ENCODE assay signal across 11 cellular contexts in genomic region chr4:40227284-40227683, GRCh38. TPM values are rescaled to one million over a fixed set of nuclear protein-coding genes. Genes with fewer than 3 reads are reported as not detected.
DNase-seq lines count a peak whose midpoint lies in the region; ATAC-seq and TF ChIP-seq lines count a peak whose summit lies in the region.
"Had no signal": no experiment of that assay in that cellular context is flagged by ENCODE, and none has a peak within 500 bp of the region (broad histone marks: within the 10 kb centered on the region; RNA-seq: fewer than 3 reads in every experiment).

No MANE protein-coding gene starts in this region.

- no peaks in the 10 kb centered on the region for H3K27me3 ChIP-seq in CD8-positive, alpha-beta T cell (ENCODE audit: insufficient read depth, low read length)
- H3K27me3 ChIP-seq in mesenchymal stem cell (ENCODE audit: control insufficient read depth in 1 of 2, insufficient read depth in 1 of 2, low read length in 2 of 2) (no peaks in the 10 kb centered on the region), tibial nerve (no peaks in the 10 kb centered on the region)
- H3K27me3 ChIP-seq: neutrophil had no signal

- no peak overlapping the region for H3K14ac ChIP-seq in mesenchymal stem cell (ENCODE audit: low read length in 2 of 2)

- no peak overlapping the region for H3K4ac ChIP-seq in mesenchymal stem cell (ENCODE audit: low read depth in 1 of 2, low read length in 2 of 2)

- H2AK5ac ChIP-seq in mesenchymal stem cell (ENCODE audit: low read length, severe bottlenecking): no peak overlapping the region

- no peak overlapping the region for H2BK5ac ChIP-seq in mesenchymal stem cell (ENCODE audit: low read depth, low read length, poor library complexity, severe bottlenecking)

- no peak overlapping the region for H3K27ac ChIP-seq in CD8-positive, alpha-beta T cell (ENCODE audit: low read depth, low read length)
- no peak overlapping the region for H3K27ac ChIP-seq in mesenchymal stem cell (ENCODE audit: low read length, poor library complexity, severe bottlenecking)
- no peak overlapping the region for H3K27ac ChIP-seq in tibial nerve
- H3K27ac ChIP-seq: neutrophil, RWPE1 had no signal

- H3K9ac ChIP-seq in mesenchymal stem cell (ENCODE audit: low read length): no peak overlapping the region

- no peak overlapping the region for H2AFZ ChIP-seq in mesenchymal stem cell (ENCODE audit: low read depth, low read length)

- H3K4me1 Mint-ChIP-seq in CD8-positive, alpha-beta T cell (ENCODE audit: low read depth): peaks cover 91% of the 10 kb centered on the region
- H3K4me1 Mint-ChIP-seq in activated naive CD4-positive, alpha-beta T cell treated with anti-CD3 and anti-CD28 coated beads, Interleukin-2, amount 10 ng/mL, durations not matched to agents 7 days and 5 days: peaks cover 92% of the 10 kb centered on the region

- no peak overlapping the region for H4K91ac ChIP-seq in mesenchymal stem cell (ENCODE audit: low read length)

- TF ChIP-seq POLR2A in tibial nerve (IDR thresholded peaks at IDR 0.05): no peak

- H3K27ac Mint-ChIP-seq in CD8-positive, alpha-beta T cell: peak overlapping the region; percentile 94
- H3K27ac Mint-ChIP-seq in activated naive CD4-positive, alpha-beta T cell treated with anti-CD3 and anti-CD28 coated beads, Interleukin-2, amount 10 ng/mL, durations not matched to agents 7 days and 5 days: peak overlapping the region; percentile 86

- intact Hi-C loops in CD8-positive, alpha-beta T cell (cut with DNase I, micrococcal nuclease): no loop called here

- H3K9me3 ChIP-seq in CD8-positive, alpha-beta T cell (ENCODE audit: low read length): no peaks in the 10 kb centered on the region
- H3K9me3 ChIP-seq in mesenchymal stem cell (ENCODE audit: control insufficient read depth, low read length) (peaks cover 7% of the 10 kb centered on the region), tibial nerve (peaks cover 0 to 2% (median 0%) of the 10 kb centered on the region in 4 donors)
- H3K9me3 ChIP-seq: neutrophil had no signal

- ATAC-seq in CD8-positive, alpha-beta T cell: no peak
- ATAC-seq in GM19463 (IDR thresholded peaks at IDR 0.05; ENCODE audit: unreplicated experiment): peak; percentile 57
- peak; percentile 39 for ATAC-seq in HG03457 (IDR thresholded peaks at IDR 0.05; ENCODE audit: unreplicated experiment)

- no peak overlapping the region for H3K4me2 ChIP-seq in mesenchymal stem cell (ENCODE audit: low read length, poor library complexity, severe bottlenecking)

- no peak overlapping the region for H3K23ac ChIP-seq in mesenchymal stem cell (ENCODE audit: low read length in 2 of 2)

- H3K18ac ChIP-seq in mesenchymal stem cell (ENCODE audit: low read depth in 1 of 2, low read length in 2 of 2): no peak overlapping the region

- CTCF ChIA-PET in CD8-positive, alpha-beta T cell (lab: Charles Lee): interaction anchor here (0.8 to 9.4 kb wide), 10 partner anchors 8 to 98 kb away, joined by 4 to 118 read pairs (median 5); no protein-coding TSS in a partner anchor
- CTCF ChIA-PET in activated naive CD4-positive, alpha-beta T cell treated with anti-CD3 and anti-CD28 coated beads, Interleukin-2, amount 10 ng/mL, durations not matched to agents 7 days and 5 days (lab: Charles Lee): interaction anchor here (1.1 to 2.5 kb wide), 7 partner anchors 10 to 90 kb away, joined by 3 to 10 read pairs (median 3); no protein-coding TSS in a partner anchor

- H2BK15ac ChIP-seq in mesenchymal stem cell (ENCODE audit: low read depth, poor library complexity, severe bottlenecking): no peak overlapping the region

- peaks cover 7% of the 10 kb centered on the region for H3K36me3 ChIP-seq in CD8-positive, alpha-beta T cell (ENCODE audit: insufficient read depth, low read length)
- H3K36me3 ChIP-seq in mesenchymal stem cell (ENCODE audit: control insufficient read depth in 1 of 2, insufficient read depth in 2 of 2, low read depth in 1 of 2, low read length in 2 of 2): no peaks in the 10 kb centered on the region
- no peaks in the 10 kb centered on the region for H3K36me3 ChIP-seq in tibial nerve

- TF ChIP-seq CTCF in CD8-positive, alpha-beta T cell (IDR thresholded peaks at IDR 0.05): no peak
- no peak for TF ChIP-seq CTCF in tibial nerve (IDR thresholded peaks at IDR 0.05)

- no peak for TF ChIP-seq EP300 in tibial nerve (IDR thresholded peaks at IDR 0.05)

- peak overlapping the region; percentile 76 for H3K4me3 Mint-ChIP-seq in CD8-positive, alpha-beta T cell
- peak overlapping the region; percentile 47 for H3K4me3 Mint-ChIP-seq in activated naive CD4-positive, alpha-beta T cell treated with anti-CD3 and anti-CD28 coated beads, Interleukin-2, amount 10 ng/mL, durations not matched to agents 7 days and 5 days

- no peaks in the 10 kb centered on the region for H3K27me3 Mint-ChIP-seq in CD8-positive, alpha-beta T cell (ENCODE audit: low read depth)
- no peaks in the 10 kb centered on the region for H3K27me3 Mint-ChIP-seq in activated naive CD4-positive, alpha-beta T cell treated with anti-CD3 and anti-CD28 coated beads, Interleukin-2, amount 10 ng/mL, durations not matched to agents 7 days and 5 days

- H2BK12ac ChIP-seq in mesenchymal stem cell (ENCODE audit: low read length in 2 of 2): no peak overlapping the region

- H4K8ac ChIP-seq in mesenchymal stem cell (ENCODE audit: low read length): no peak overlapping the region

- H3K36me3 Mint-ChIP-seq in CD8-positive, alpha-beta T cell: peaks cover 80% of the 10 kb centered on the region
- peaks cover 72% of the 10 kb centered on the region for H3K36me3 Mint-ChIP-seq in activated naive CD4-positive, alpha-beta T cell treated with anti-CD3 and anti-CD28 coated beads, Interleukin-2, amount 10 ng/mL, durations not matched to agents 7 days and 5 days

- no peaks in the 10 kb centered on the region for H3K79me1 ChIP-seq in mesenchymal stem cell (replicated peaks; ENCODE audit: low read length, poor library complexity, severe bottlenecking)

- WGBS in mesenchymal stem cell: 40% methylated on average over 2 of the region's 2 CpGs
- 30 to 35% methylated on average over 2 of the region's 2 CpGs for WGBS in tibial nerve, 2 donors

- POLR2A ChIA-PET in CD8-positive, alpha-beta T cell (lab: Charles Lee): interaction anchor here (0.8 to 17.1 kb wide), 10 partner anchors 9 to 171 kb away, joined by 3 to 210 read pairs (median 5); partner anchors contain the start of genes N4BP2 and RHOH

- peaks cover 2% of the 10 kb centered on the region for H3K9me3 Mint-ChIP-seq in CD8-positive, alpha-beta T cell
- no peaks in the 10 kb centered on the region for H3K9me3 Mint-ChIP-seq in activated naive CD4-positive, alpha-beta T cell treated with anti-CD3 and anti-CD28 coated beads, Interleukin-2, amount 10 ng/mL, durations not matched to agents 7 days and 5 days

- no peak overlapping the region for H3K4me3 ChIP-seq in CD8-positive, alpha-beta T cell (ENCODE audit: low read depth, low read length)
- no peak overlapping the region for H3K4me3 ChIP-seq in mesenchymal stem cell (ENCODE audit: insufficient read depth in 1 of 2, low read depth in 1 of 2, low read length in 2 of 2)
- H3K4me3 ChIP-seq in tibial nerve: no peak overlapping the region

- no peak overlapping the region for H2BK120ac ChIP-seq in mesenchymal stem cell (ENCODE audit: low read depth, low read length)

- peak in 1 of 7 experiments; percentile 47 for DNase-seq in CD8-positive, alpha-beta T cell
- DNase-seq in activated naive CD4-positive, alpha-beta T cell treated with anti-CD3 and anti-CD28 coated beads, Interleukin-2, amount 10 ng/mL, durations not matched to agents 7 days and 5 days: no peak
- no peak for DNase-seq in mesenchymal stem cell
- DNase-seq in tibial nerve (ENCODE audit: low spot score in 2 of 2): no peak
- no peak for DNase-seq in SKM-1 treated with dmso at 0.1 percent for 144 hours (lab: John Stamatoyannopoulos, UW; ENCODE audit: unreplicated experiment)
- no peak for DNase-seq in anterior cingulate cortex (lab: John Stamatoyannopoulos, UW)

- H3K4me1 ChIP-seq in CD8-positive, alpha-beta T cell (ENCODE audit: insufficient read depth, low read length): peaks cover 96% of the 10 kb centered on the region
- H3K4me1 ChIP-seq in mesenchymal stem cell (ENCODE audit: control insufficient read depth, insufficient read depth, low read depth, low read length): no peaks in the 10 kb centered on the region
- H3K4me1 ChIP-seq in tibial nerve: peaks cover 0 to 5% (median 0%) of the 10 kb centered on the region in 4 donors

RNA-seq across cellular contexts. Expression of gene RHOH, which starts 30.5 kb away (rescaled TPM):
- 100 to 1,000 TPM; 533 to 539 TPM for total RNA-seq in CD8-positive, alpha-beta T cell
- polyA plus RNA-seq in mesenchymal stem cell (2013, experiment 1 of 2): 0.11 TPM
- 0.10 TPM for polyA plus RNA-seq in mesenchymal stem cell (2013, experiment 2 of 2)
- 1 to 10 TPM in 2 of 4 donors, under 1 TPM in 2; 0.30 to 2.2 (median 1.0) TPM for total RNA-seq in tibial nerve
- total RNA-seq: Daoy had no signal

Comparison
In these comparisons a context has a peak if more than half of its experiments do, and no peak if none do; other contexts are left out.
1. RNA of gene RHOH, which starts 30.5 kb away (total RNA-seq): 533 to 539 TPM in CD8-positive, alpha-beta T cell; 0.30 to 2.2 TPM in tibial nerve; every median in the first group is over 100 times any median in the second.